Comparison of ENCODE assay signal across 8 cellular contexts in the genomic region with DNA sequence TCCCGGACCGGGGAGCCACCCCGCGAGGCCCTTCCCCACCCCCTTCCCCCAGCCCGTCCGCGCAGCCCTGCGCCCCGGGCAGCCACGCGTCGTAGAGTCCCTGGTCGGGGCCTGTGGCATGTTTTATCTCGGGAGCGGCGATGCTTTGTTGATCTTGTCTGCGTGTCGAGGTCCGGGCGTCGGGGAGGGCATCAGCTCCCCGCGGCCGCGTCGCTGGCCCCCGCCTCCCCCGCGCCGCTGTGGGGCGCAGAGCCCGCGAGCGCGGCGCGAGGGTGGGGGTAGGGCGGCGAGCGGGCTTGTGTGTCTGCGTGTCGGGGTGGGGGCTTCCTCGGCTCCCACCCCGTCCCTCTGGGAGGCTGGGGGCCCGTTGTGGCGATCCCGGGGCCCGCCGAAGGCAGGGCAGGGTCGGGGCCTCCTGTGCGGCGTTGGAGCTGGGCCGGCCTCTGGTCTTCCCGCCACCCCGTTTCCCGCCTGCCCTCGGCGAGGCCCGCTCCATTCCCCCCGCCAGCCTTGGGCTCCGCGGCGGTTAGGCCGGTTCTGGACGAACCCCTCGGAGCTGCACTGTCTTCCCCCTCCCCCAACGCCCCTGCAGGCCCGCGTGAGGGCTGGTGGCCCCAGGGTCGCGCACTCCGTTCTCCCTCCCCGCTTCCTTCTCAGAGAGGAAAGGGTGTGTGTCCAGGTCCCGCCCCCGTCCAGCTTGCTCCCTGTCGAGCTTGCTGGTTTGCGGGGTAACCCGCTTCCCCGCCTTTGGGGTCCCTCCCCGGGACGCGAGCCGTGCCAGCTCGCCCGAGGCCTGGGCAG. TPM values are rescaled to one million over a fixed set of nuclear protein-coding genes. Genes with fewer than 3 reads are reported as not detected.
DNase-seq lines count a peak whose midpoint lies in the region; ATAC-seq and TF ChIP-seq lines count a peak whose summit lies in the region.

No MANE protein-coding gene starts in this region.

- peak overlapping the region; percentile 76 to 88 for H3K27ac Mint-ChIP-seq in natural killer cell treated with Interleukin-12 subunit alpha and Interleukin-12 subunit beta and Interleukin-15 and Interleukin-18, amount 100 ng/mL, for 72 hours

- H3K27ac ChIP-seq in esophagus muscularis mucosa (replicated peaks in 1 of 4), result peak overlapping the region; percentile 97 to 99 (median 98)
- H3K27ac ChIP-seq in subcutaneous abdominal adipose tissue (ENCODE audit: low read depth, low read length), result peak overlapping the region; percentile 94

- TF ChIP-seq EP300 in esophagus muscularis mucosa (IDR thresholded peaks at IDR 0.05), result no peak

- intact Hi-C loops in esophagus muscularis mucosa (cut with DNase I), result loop anchor here (2.0 to 5.0 kb wide), 3 partner anchors 16 to 124 kb away; partner anchors contain the start of genes C3orf33, PLCH1 and SLC33A1

- H3K9ac ChIP-seq in subcutaneous abdominal adipose tissue (ENCODE audit: low read length in 5 of 5), result peak overlapping the region in 4 of 5 donors; percentile 83 to 92 (median 87)

- H3K4me1 ChIP-seq in esophagus muscularis mucosa, result peaks cover 16 to 52% (median 41%) of the 10 kb centered on the region in 4 donors
- H3K4me1 ChIP-seq in subcutaneous abdominal adipose tissue (ENCODE audit: control insufficient read depth in 5 of 5, insufficient read depth in 5 of 5, low read length in 5 of 5), result peaks cover 0 to 19% (median 16%) of the 10 kb centered on the region in 5 donors

- H3K4me1 Mint-ChIP-seq in natural killer cell treated with Interleukin-12 subunit alpha and Interleukin-12 subunit beta and Interleukin-15 and Interleukin-18, amount 100 ng/mL, for 72 hours (ENCODE audit: low read depth in 2 of 2), result peaks cover 9 to 24% of the 10 kb centered on the region in 2 donors

- no peak for TF ChIP-seq CTCF in esophagus muscularis mucosa (IDR thresholded peaks at IDR 0.05)

- WGBS in esophagus muscularis mucosa, result 0% methylated on average over 16 of the region's 85 CpGs

- H3K9me3 ChIP-seq in esophagus muscularis mucosa, result no peaks in the 10 kb centered on the region
- no peaks in the 10 kb centered on the region for H3K9me3 ChIP-seq in subcutaneous abdominal adipose tissue (ENCODE audit: control insufficient read depth in 5 of 5, low read length in 5 of 5)

- H3K9me3 Mint-ChIP-seq in natural killer cell treated with Interleukin-12 subunit alpha and Interleukin-12 subunit beta and Interleukin-15 and Interleukin-18, amount 100 ng/mL, for 72 hours, result no peaks in the 10 kb centered on the region

- ATAC-seq in HG02884 (IDR thresholded peaks at IDR 0.05; ENCODE audit: unreplicated experiment), result peak; percentile 20
- ATAC-seq in natural killer cell treated with Interleukin-12 subunit alpha and Interleukin-12 subunit beta and Interleukin-15 and Interleukin-18, amount 100 ng/mL, for 72 hours, result peak; percentile 20 to 34

- no peak for TF ChIP-seq POLR2A in esophagus muscularis mucosa (IDR thresholded peaks at IDR 0.05; ENCODE audit: low read depth)

- no peaks in the 10 kb centered on the region for H3K27me3 Mint-ChIP-seq in natural killer cell treated with Interleukin-12 subunit alpha and Interleukin-12 subunit beta and Interleukin-15 and Interleukin-18, amount 100 ng/mL, for 72 hours

- H3K4me3 ChIP-seq in esophagus muscularis mucosa, result peak overlapping the region; percentile 95 to 100 (median 98)
- peak overlapping the region; percentile 76 to 94 (median 87) for H3K4me3 ChIP-seq in subcutaneous abdominal adipose tissue (ENCODE audit: low read depth in 1 of 5, low read length in 5 of 5)

- DNase-seq in NK-92 treated with Interleukin-12 subunit alpha and Interleukin-12 subunit beta, amount 100 ng/mL, for 24 hours (lab: John Stamatoyannopoulos, UW), result peak; percentile 51
- DNase-seq in NK-92 (lab: John Stamatoyannopoulos, UW; ENCODE audit: unreplicated experiment) (no peak), NOMO-1 treated with DMSO at 0.1 percent for 48 hours (lab: John Stamatoyannopoulos, UW; ENCODE audit: unreplicated experiment) (peak; percentile 66), esophagus muscularis mucosa (ENCODE audit: extremely low spot score) (no peak)
- DNase-seq in activated T-cell treated with anti-CD3 and anti-CD28 coated beads, Interleukin-2, amount 50 U/mL, for 48 hours, result peak; percentile 67 to 74
- DNase-seq in natural killer cell treated with Interleukin-12 subunit alpha and Interleukin-12 subunit beta and Interleukin-15 and Interleukin-18, amount 100 ng/mL, for 72 hours (ENCODE audit: low spot score), result peak; percentile 65

- H3K27me3 ChIP-seq in esophagus muscularis mucosa (no peaks in the 10 kb centered on the region), subcutaneous abdominal adipose tissue (ENCODE audit: control insufficient read depth in 5 of 5, insufficient read depth in 4 of 5, low read length in 5 of 5) (no peaks in the 10 kb centered on the region)

- peak overlapping the region; percentile 97 for H3K4me3 Mint-ChIP-seq in natural killer cell treated with Interleukin-12 subunit alpha and Interleukin-12 subunit beta and Interleukin-15 and Interleukin-18, amount 100 ng/mL, for 72 hours

- peaks cover 6% of the 10 kb centered on the region for H3K36me3 Mint-ChIP-seq in natural killer cell treated with Interleukin-12 subunit alpha and Interleukin-12 subunit beta and Interleukin-15 and Interleukin-18, amount 100 ng/mL, for 72 hours

- no peaks in the 10 kb centered on the region for H3K36me3 ChIP-seq in esophagus muscularis mucosa
- H3K36me3 ChIP-seq in subcutaneous abdominal adipose tissue (ENCODE audit: control insufficient read depth in 5 of 5, insufficient read depth in 5 of 5, low read length in 5 of 5), result no peaks in the 10 kb centered on the region

RNA-seq across cellular contexts. Expression of gene GMPS, which starts 0.7 kb away (rescaled TPM):
- 10 to 100 TPM; 21.4 to 27.4 (median 27.2) TPM for total RNA-seq in esophagus muscularis mucosa
- 100 to 1,000 TPM in 1 of 2 donors, 10 to 100 TPM in 1; 79.5 to 127 TPM for total RNA-seq in natural killer cell treated with Interleukin-12 subunit alpha and Interleukin-12 subunit beta and Interleukin-15 and Interleukin-18, amount 100 ng/mL, for 72 hours

RNA-seq across cellular contexts. Expression of gene SLC33A1, which starts 16.9 kb away (rescaled TPM):
- 10 to 100 TPM; 17.4 to 22.2 (median 19.8) TPM for total RNA-seq in esophagus muscularis mucosa
- 10 to 100 TPM; 29.1 to 36.7 TPM for total RNA-seq in natural killer cell treated with Interleukin-12 subunit alpha and Interleukin-12 subunit beta and Interleukin-15 and Interleukin-18, amount 100 ng/mL, for 72 hours

Comparison
In these comparisons a context has a peak if more than half of its experiments do, and no peak if none do; other contexts are left out.
1. DNase-seq: peak in NK-92 treated with Interleukin-12 subunit alpha and Interleukin-12 subunit beta, amount 100 ng/mL, for 24 hours (single experiment), NOMO-1 treated with DMSO at 0.1 percent for 48 hours (single experiment), activated T-cell treated with anti-CD3 and anti-CD28 coated beads, Interleukin-2, amount 50 U/mL, for 48 hours (2 of 2) and natural killer cell treated with Interleukin-12 subunit alpha and Interleukin-12 subunit beta and Interleukin-15 and Interleukin-18, amount 100 ng/mL, for 72 hours (single experiment); none in NK-92 (single experiment) and esophagus muscularis mucosa (single experiment).